In the genomic region with DNA sequence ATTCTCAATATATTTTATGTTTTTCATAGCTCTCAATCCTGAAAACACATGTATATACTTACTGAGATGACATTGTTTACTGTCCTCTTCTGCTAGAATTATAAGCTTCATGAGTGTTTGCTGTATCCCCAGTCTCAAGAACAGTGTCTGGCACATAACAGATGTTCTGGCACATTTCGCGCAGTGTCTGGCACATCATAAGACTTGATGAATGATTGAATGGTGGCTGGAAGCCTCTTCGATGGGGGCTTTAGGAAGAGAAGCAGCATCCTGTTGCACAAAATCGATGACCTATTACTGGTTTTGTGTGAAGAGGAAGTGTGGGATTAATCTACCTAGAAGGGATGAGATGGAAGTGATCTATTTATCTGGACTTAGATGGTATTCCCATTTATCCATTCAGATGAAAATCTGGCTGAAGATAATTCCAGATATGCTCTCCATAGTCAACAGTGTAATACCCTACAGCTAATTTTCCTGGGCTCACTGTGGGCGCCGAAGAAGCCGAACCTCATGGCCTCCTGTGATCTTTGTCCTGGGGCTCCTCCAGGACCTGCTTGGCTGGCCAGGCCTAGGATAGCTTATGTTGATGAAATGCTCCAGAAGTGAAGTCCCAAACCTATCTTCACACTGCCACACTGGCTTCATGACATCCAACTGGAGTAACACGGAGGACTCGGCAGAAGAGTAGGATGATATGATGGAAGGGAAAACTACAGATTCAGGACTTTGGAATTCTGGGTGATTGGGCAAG, we compare ENCODE assay signal across 9 cellular contexts. TPM values are rescaled to one million over a fixed set of nuclear protein-coding genes. Genes with fewer than 3 reads are reported as not detected.
A peak's percentile ranks its signal among the peaks of the same experiment; 100 is the strongest.
DNase-seq lines count a peak whose midpoint lies in the region; TF ChIP-seq lines count a peak whose summit lies in the region.
"Had no signal": no experiment of that assay in that cellular context is flagged by ENCODE, and none has a peak within 500 bp of the region (broad histone marks: within the 10 kb centered on the region; RNA-seq: fewer than 3 reads in every experiment).

No MANE protein-coding gene starts in this region.

- no peak overlapping the region for H3K4me3 ChIP-seq in breast epithelium
- no peak overlapping the region for H3K4me3 ChIP-seq in liver (ENCODE audit: low read depth in 1 of 3, low read length in 3 of 3)
- no peak overlapping the region for H3K4me3 ChIP-seq in thyroid gland (replicated peaks in 1 of 3)
- H3K4me3 ChIP-seq: SJSA1 had no signal

- no peaks in the 10 kb centered on the region for H3K9me3 ChIP-seq in breast epithelium
- H3K9me3 ChIP-seq in liver (ENCODE audit: control insufficient read depth in 4 of 4, low read length in 3 of 4): no peaks in the 10 kb centered on the region
- H3K9me3 ChIP-seq in thyroid gland: no peaks in the 10 kb centered on the region
- H3K9me3 ChIP-seq: SJSA1 had no signal

- 74% methylated on average over 9 of the region's 9 CpGs for WGBS in liver
- 80 to 85% methylated on average over 9 of the region's 9 CpGs for WGBS in thyroid gland, 2 donors

- H3K4me3 Mint-ChIP-seq in MCF 10A (ENCODE audit: unreplicated experiment): no peak overlapping the region
- H3K4me3 Mint-ChIP-seq in activated CD4-positive, alpha-beta memory T cell treated with anti-CD3 and anti-CD28 coated beads for 36 hours: no peak overlapping the region
- H3K4me3 Mint-ChIP-seq in CD14-positive monocyte: no peak overlapping the region

- no TSS peak for BruUV-seq in MCF 10A (replicated peaks; lab: Mats Ljungman, UMichigan)

- peaks cover 0 to 15% of the 10 kb centered on the region in 2 donors for H3K4me1 ChIP-seq in breast epithelium
- peaks cover 0 to 25% (median 8%) of the 10 kb centered on the region in 4 donors for H3K4me1 ChIP-seq in liver (ENCODE audit: control insufficient read depth in 4 of 4, insufficient read depth in 4 of 4, low read length in 3 of 4)
- peaks cover 8 to 22% of the 10 kb centered on the region in 2 donors for H3K4me1 ChIP-seq in thyroid gland

- TF ChIP-seq POLR2A in breast epithelium (IDR thresholded peaks at IDR 0.05) (no peak), thyroid gland (IDR thresholded peaks at IDR 0.05) (no peak)

- H3K27ac ChIP-seq in breast epithelium (peak overlapping the region; percentile 9 to 33), liver (ENCODE audit: low read depth in 1 of 2, low read length in 2 of 2) (peak overlapping the region; percentile 39 to 60), thyroid gland (peak overlapping the region in 2 of 3 donors; percentile 31 to 67)
- H3K27ac ChIP-seq: SJSA1 had no signal

- TF ChIP-seq RAD21 in liver (IDR thresholded peaks at IDR 0.05): no peak

- H3K4me1 Mint-ChIP-seq in MCF 10A (ENCODE audit: insufficient read depth, unreplicated experiment): peaks cover 30% of the 10 kb centered on the region
- H3K4me1 Mint-ChIP-seq in activated CD4-positive, alpha-beta memory T cell treated with anti-CD3 and anti-CD28 coated beads for 36 hours (ENCODE audit: low read depth): peaks cover 31% of the 10 kb centered on the region
- H3K4me1 Mint-ChIP-seq in CD14-positive monocyte: peaks cover 44% of the 10 kb centered on the region

- H3K9me3 Mint-ChIP-seq in MCF 10A (ENCODE audit: unreplicated experiment): no peaks in the 10 kb centered on the region
- no peaks in the 10 kb centered on the region for H3K9me3 Mint-ChIP-seq in activated CD4-positive, alpha-beta memory T cell treated with anti-CD3 and anti-CD28 coated beads for 36 hours
- peaks cover 0 to 2% (median 0%) of the 10 kb centered on the region in 7 donors for H3K9me3 Mint-ChIP-seq in CD14-positive monocyte

- H3K27me3 Mint-ChIP-seq in MCF 10A (ENCODE audit: insufficient read depth, unreplicated experiment) (peaks cover 25% of the 10 kb centered on the region), CD14-positive monocyte (ENCODE audit: low read depth in 3 of 3) (peaks cover 0 to 10% (median 2%) of the 10 kb centered on the region in 3 donors)
- H3K27me3 Mint-ChIP-seq in activated CD4-positive, alpha-beta memory T cell treated with anti-CD3 and anti-CD28 coated beads for 36 hours: peaks cover 3% of the 10 kb centered on the region

- H3K36me3 Mint-ChIP-seq in MCF 10A (ENCODE audit: insufficient read depth, unreplicated experiment) (no peaks in the 10 kb centered on the region), CD14-positive monocyte (no peaks in the 10 kb centered on the region)
- no peaks in the 10 kb centered on the region for H3K36me3 Mint-ChIP-seq in activated CD4-positive, alpha-beta memory T cell treated with anti-CD3 and anti-CD28 coated beads for 36 hours

- no peaks in the 10 kb centered on the region for H3K36me3 ChIP-seq in breast epithelium
- H3K36me3 ChIP-seq in liver (ENCODE audit: control insufficient read depth in 4 of 4, insufficient read depth in 3 of 4, low read depth in 1 of 4, low read length in 3 of 4): no peaks in the 10 kb centered on the region
- H3K36me3 ChIP-seq in thyroid gland: no peaks in the 10 kb centered on the region
- H3K36me3 ChIP-seq: SJSA1 had no signal

- TF ChIP-seq CTCF in breast epithelium (IDR thresholded peaks at IDR 0.05): no peak
- TF ChIP-seq CTCF in MCF 10A (IDR thresholded peaks at IDR 0.05; ENCODE audit: unreplicated experiment): no peak
- no peak for TF ChIP-seq CTCF in liver (IDR thresholded peaks at IDR 0.05; ENCODE audit: low read depth, low read length, missing input control)
- no peak for TF ChIP-seq CTCF in thyroid gland (IDR thresholded peaks at IDR 0.05)
- no peak for TF ChIP-seq CTCF in CD14-positive monocyte (IDR thresholded peaks at IDR 0.05)

- POLR2A ChIA-PET in MCF 10A (lab: Yijun Ruan, JAX): interaction anchor here (0.5 to 9.2 kb wide), 15 partner anchors 10 to 611 kb away, joined by 3 to 96 read pairs (median 5); no protein-coding TSS in a partner anchor
- POLR2A ChIA-PET in activated CD4-positive, alpha-beta memory T cell treated with anti-CD3 and anti-CD28 coated beads for 36 hours (lab: Charles Lee): interaction anchor here (0.8 to 3.3 kb wide), 9 partner anchors 9 to 79 kb away, joined by 3 to 16 read pairs (median 4); no protein-coding TSS in a partner anchor

- intact Hi-C loops in breast epithelium (cut with DNase I; ENCODE audit: low total_unique reads): loop anchor here (5.0 kb wide), 1 partner anchor 78 kb away; no protein-coding TSS in a partner anchor
- intact Hi-C loops in MCF 10A (cut with micrococcal nuclease): loop anchor here (1.0 kb wide), 5 partner anchors 56 to 360 kb away; a partner anchor contains a TSS
- intact Hi-C loops in activated CD4-positive, alpha-beta memory T cell treated with anti-CD3 and anti-CD28 coated beads for 36 hours (cut with micrococcal nuclease): loop anchor here (1.0 to 10.0 kb wide), 2 partner anchors 79 to 360 kb away; a partner anchor contains a TSS
- intact Hi-C loops in thyroid gland (cut with DNase I): loop anchor here (10.0 kb wide), 1 partner anchor 110 kb away; no protein-coding TSS in a partner anchor
- intact Hi-C loops in CD14-positive monocyte (cut with micrococcal nuclease): loop anchor here (2.0 to 5.0 kb wide), 3 partner anchors 78 to 1117 kb away; no protein-coding TSS in a partner anchor

- DNase-seq in breast epithelium (ENCODE audit: low spot score in 2 of 2): no peak
- no peak for DNase-seq in MCF 10A (ENCODE audit: unreplicated experiment)
- no peak for DNase-seq in activated CD4-positive, alpha-beta memory T cell treated with anti-CD3 and anti-CD28 coated beads for 36 hours
- no peak for DNase-seq in thyroid gland
- DNase-seq in LoVo (ENCODE audit: low spot score): no peak
- no peak for DNase-seq in CD14-positive monocyte (ENCODE audit: low spot score)
- DNase-seq in foreskin melanocyte: no peak

- CTCF ChIA-PET in MCF 10A (lab: Yijun Ruan, JAX): interaction anchor here (0.6 to 9.8 kb wide), 74 partner anchors 12 to 1845 kb away, joined by 3 to 405 read pairs (median 9); a partner anchor contains a TSS
- CTCF ChIA-PET in activated CD4-positive, alpha-beta memory T cell treated with anti-CD3 and anti-CD28 coated beads for 36 hours (lab: Charles Lee): interaction anchor here (0.6 to 9.2 kb wide), 49 partner anchors 9 to 360 kb away, joined by 3 to 255 read pairs (median 8); a partner anchor contains a TSS

- peak overlapping the region in 1 of 2 donors; percentile 44 for H3K9ac ChIP-seq in liver (ENCODE audit: low read depth in 1 of 2, low read length in 2 of 2)

- H3K27ac Mint-ChIP-seq in MCF 10A (ENCODE audit: low read depth, unreplicated experiment) (no peak overlapping the region), CD14-positive monocyte (peak overlapping the region in 1 of 7 donors; percentile 81)
- peak overlapping the region; percentile 90 for H3K27ac Mint-ChIP-seq in activated CD4-positive, alpha-beta memory T cell treated with anti-CD3 and anti-CD28 coated beads for 36 hours

- H3K27me3 ChIP-seq in breast epithelium (no peaks in the 10 kb centered on the region), liver (ENCODE audit: control insufficient read depth in 4 of 4, insufficient read depth in 4 of 4, low read length in 3 of 4) (no peaks in the 10 kb centered on the region), thyroid gland (no peaks in the 10 kb centered on the region)
- H3K27me3 ChIP-seq: SJSA1 had no signal

TF ChIP-seq in liver, 16 proteins besides CTCF, POLR2A, EP300 and RAD21 (continues in another document):
- TF ChIP-seq SP1 (IDR thresholded peaks at IDR 0.05) (no peak), NR2F2 (IDR thresholded peaks at IDR 0.05) (no peak), TAF1 (conservative IDR thresholded peaks at IDR 0.05) (no peak), EGR1 (IDR thresholded peaks at IDR 0.05; ENCODE audit: low read depth in 2 of 2) (no peak), RXRA (IDR thresholded peaks at IDR 0.05) (no peak)

RNA-seq across cellular contexts. Expression of a gene that starts 26.5 kb away (rescaled TPM):
- total RNA-seq in breast epithelium (10 to 100 TPM; 15.7 to 80.6 (median 22.2) TPM), MCF 10A (2022) (0.52 TPM in 1 of 2 replicates, not detected in the other), liver (1 to 10 TPM; 1.5 TPM), thyroid gland (10 to 100 TPM; 20.7 to 38.8 (median 27.8) TPM)
- not detected for total RNA-seq in activated CD4-positive, alpha-beta memory T cell treated with anti-CD3 and anti-CD28 coated beads for 36 hours
- polyA plus RNA-seq in liver (1 to 10 TPM; 2.0 to 4.0 TPM), CD14-positive monocyte (not detected)

Comparison
In these comparisons a context has a peak if more than half of its experiments do, and no peak if none do; other contexts are left out.
1. RNA of a gene that starts 26.5 kb away (total RNA-seq): 20.7 to 38.8 TPM in thyroid gland and 15.7 to 80.6 TPM in breast epithelium; 1.5 TPM in liver, not detected in activated CD4-positive, alpha-beta memory T cell treated with anti-CD3 and anti-CD28 coated beads for 36 hours and 0.52 TPM in MCF 10A; every median in the first group is over 4 times any median in the second.
2. Peak in every context shown above with its lines, with median percentiles within 50 percentile points of each other: H3K27ac ChIP-seq.